In the genomic region with DNA sequence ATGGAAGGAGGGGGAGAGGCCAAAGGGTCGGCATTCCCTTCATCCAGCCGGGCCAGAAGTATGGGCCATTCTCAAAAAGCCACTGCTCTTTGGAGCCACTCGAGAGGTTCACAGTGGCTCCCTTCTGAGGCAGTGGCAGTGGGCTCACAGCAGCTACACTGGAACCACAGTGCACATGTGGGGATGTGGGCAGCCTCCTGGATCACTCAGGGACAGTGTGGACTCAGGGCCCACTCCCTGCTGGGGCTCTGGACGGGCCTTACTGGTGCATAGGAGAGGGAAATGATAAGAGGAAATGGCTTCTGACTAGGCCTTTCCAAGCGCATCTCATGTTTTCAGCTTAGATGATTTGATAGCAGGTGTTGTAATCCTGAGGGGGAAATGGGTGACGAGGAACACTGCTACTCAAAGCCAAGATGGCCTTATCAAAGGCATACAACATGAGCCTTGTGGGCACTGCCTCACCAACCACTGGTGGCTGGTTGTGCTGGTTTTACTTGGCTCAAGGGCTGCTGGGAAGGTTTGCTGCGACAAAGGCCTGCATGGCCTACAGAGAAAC, we compare ENCODE assay signal across 1 cellular context.
A peak's percentile ranks its signal among the peaks of the same experiment; 100 is the strongest.
TF ChIP-seq lines count a peak whose summit lies in the region.

No MANE protein-coding gene starts in this region.

TF ChIP-seq in K562, 482 proteins besides CTCF, POLR2A, EP300 and RAD21 (continued from another document):
- TF ChIP-seq, protein P1, sequence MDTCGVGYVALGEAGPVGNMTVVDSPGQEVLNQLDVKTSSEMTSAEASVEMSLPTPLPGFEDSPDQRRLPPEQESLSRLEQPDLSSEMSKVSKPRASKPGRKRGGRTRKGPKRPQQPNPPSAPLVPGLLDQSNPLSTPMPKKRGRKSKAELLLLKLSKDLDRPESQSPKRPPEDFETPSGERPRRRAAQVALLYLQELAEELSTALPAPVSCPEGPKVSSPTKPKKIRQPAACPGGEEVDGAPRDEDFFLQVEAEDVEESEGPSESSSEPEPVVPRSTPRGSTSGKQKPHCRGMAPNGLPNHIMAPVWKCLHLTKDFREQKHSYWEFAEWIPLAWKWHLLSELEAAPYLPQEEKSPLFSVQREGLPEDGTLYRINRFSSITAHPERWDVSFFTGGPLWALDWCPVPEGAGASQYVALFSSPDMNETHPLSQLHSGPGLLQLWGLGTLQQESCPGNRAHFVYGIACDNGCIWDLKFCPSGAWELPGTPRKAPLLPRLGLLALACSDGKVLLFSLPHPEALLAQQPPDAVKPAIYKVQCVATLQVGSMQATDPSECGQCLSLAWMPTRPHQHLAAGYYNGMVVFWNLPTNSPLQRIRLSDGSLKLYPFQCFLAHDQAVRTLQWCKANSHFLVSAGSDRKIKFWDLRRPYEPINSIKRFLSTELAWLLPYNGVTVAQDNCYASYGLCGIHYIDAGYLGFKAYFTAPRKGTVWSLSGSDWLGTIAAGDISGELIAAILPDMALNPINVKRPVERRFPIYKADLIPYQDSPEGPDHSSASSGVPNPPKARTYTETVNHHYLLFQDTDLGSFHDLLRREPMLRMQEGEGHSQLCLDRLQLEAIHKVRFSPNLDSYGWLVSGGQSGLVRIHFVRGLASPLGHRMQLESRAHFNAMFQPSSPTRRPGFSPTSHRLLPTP (IDR thresholded peaks at IDR 0.05; ENCODE audit: borderline replicate concordance, extremely low read depth, insufficient read length), result no peak
- TF ChIP-seq POLR2AphosphoS5 (IDR thresholded peaks at IDR 0.05; ENCODE audit: control insufficient read depth, insufficient read depth, low read depth, low read length), result no peak
- TF ChIP-seq, protein P2, sequence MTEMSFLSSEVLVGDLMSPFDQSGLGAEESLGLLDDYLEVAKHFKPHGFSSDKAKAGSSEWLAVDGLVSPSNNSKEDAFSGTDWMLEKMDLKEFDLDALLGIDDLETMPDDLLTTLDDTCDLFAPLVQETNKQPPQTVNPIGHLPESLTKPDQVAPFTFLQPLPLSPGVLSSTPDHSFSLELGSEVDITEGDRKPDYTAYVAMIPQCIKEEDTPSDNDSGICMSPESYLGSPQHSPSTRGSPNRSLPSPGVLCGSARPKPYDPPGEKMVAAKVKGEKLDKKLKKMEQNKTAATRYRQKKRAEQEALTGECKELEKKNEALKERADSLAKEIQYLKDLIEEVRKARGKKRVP (CRISPR knock-in tag; IDR thresholded peaks at IDR 0.05), result no peak
- TF ChIP-seq TSC22D4 (tag; IDR thresholded peaks at IDR 0.05), result no peak
- TF ChIP-seq CHD1 (IDR thresholded peaks at IDR 0.05; ENCODE audit: low read length), result no peak
- no peak for TF ChIP-seq YBX1 (IDR thresholded peaks at IDR 0.05)
- 0 out of 2 replicates have a peak, but pooled peaks have one; percentile 11 for TF ChIP-seq ETV1 (tag; conservative IDR thresholded peaks at IDR 0.05; ENCODE audit: low read depth)
- no peak for TF ChIP-seq PTRF (tag; IDR thresholded peaks at IDR 0.05)
TF ChIP-seq in K562: peak in this region for 2.
